In the genomic region with DNA sequence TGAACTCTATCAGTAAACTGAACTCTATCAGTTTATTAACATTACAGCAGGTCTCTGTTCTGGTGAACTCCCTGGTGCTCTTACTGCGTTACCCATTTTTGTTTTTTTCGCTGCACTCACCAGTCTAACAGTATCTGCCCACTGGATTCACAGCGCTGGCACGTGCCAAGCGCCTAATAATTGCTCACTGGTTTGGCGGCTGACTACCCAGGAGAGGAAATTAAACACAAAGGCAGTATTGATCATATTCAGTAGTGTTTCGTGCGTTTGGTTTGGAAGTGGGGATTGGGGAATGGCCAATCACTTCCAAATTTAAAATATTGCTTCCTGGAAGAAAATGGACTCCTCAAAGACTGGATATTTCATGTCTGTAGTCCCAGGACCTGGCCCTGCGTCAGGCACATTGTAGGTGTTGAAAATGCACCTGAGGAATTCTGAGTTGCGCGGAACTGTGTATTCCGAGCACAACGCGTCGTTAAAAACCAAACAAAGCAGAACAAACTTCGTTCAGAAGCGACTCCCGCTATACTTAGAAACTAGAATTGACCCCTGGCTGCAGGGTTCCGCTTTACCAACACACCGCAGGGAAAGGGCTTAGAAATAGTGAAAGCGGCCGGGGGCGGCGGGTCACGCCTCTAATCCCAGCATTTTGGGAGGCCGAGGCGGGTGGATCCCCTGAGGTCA, we compare ENCODE assay signal across 2 cellular contexts.
TF ChIP-seq lines count a peak whose summit lies in the region.

No MANE protein-coding gene starts in this region.

TF ChIP-seq in SK-N-SH, 30 proteins besides CTCF, POLR2A, EP300 and RAD21:
- TF ChIP-seq TEAD4 (IDR thresholded peaks at IDR 0.05; ENCODE audit: borderline replicate concordance, insufficient read depth) (0 out of 2 replicates have a peak, but pooled peaks have one; percentile 7), RCOR1 (IDR thresholded peaks at IDR 0.05; ENCODE audit: low read length) (no peak), MEF2A (IDR thresholded peaks at IDR 0.05; ENCODE audit: borderline replicate concordance, low read depth) (no peak), SIN3A (IDR thresholded peaks at IDR 0.05; ENCODE audit: borderline replicate concordance, low read depth, low read length) (no peak)
- TF ChIP-seq, protein P1, sequence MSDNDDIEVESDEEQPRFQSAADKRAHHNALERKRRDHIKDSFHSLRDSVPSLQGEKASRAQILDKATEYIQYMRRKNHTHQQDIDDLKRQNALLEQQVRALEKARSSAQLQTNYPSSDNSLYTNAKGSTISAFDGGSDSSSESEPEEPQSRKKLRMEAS (IDR thresholded peaks at IDR 0.05; ENCODE audit: low read depth), result peak; percentile 86
- TF ChIP-seq, protein P2, sequence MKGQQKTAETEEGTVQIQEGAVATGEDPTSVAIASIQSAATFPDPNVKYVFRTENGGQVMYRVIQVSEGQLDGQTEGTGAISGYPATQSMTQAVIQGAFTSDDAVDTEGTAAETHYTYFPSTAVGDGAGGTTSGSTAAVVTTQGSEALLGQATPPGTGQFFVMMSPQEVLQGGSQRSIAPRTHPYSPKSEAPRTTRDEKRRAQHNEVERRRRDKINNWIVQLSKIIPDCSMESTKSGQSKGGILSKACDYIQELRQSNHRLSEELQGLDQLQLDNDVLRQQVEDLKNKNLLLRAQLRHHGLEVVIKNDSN (IDR thresholded peaks at IDR 0.05; ENCODE audit: borderline replicate concordance, low read depth), result no peak

TF ChIP-seq in GM12878, 131 proteins besides CTCF, POLR2A, EP300 and RAD21 (continues in another document):
- TF ChIP-seq CBX5 (IDR thresholded peaks at IDR 0.05; ENCODE audit: low read depth) (no peak), NR2C2 (IDR thresholded peaks at IDR 0.05; ENCODE audit: borderline replicate concordance, control insufficient read depth, insufficient read length, low read depth) (no peak), ZNF384 (IDR thresholded peaks at IDR 0.05; ENCODE audit: borderline replicate concordance, low read depth, low read length) (no peak; the same call in 1 of the 2 replicates), RAD51 (IDR thresholded peaks at IDR 0.05) (0 out of 2 replicates have a peak, but pooled peaks have one; percentile 23), ZNF24 (IDR thresholded peaks at IDR 0.05) (no peak), RUNX3 (IDR thresholded peaks at IDR 0.05; ENCODE audit: low read length) (peak; percentile 66; the same call in 1 of the 2 replicates), MYB (IDR thresholded peaks at IDR 0.05; ENCODE audit: borderline replicate concordance, low read depth, low read length) (no peak), RFX5 (IDR thresholded peaks at IDR 0.05; ENCODE audit: low read depth, low read length) (no peak), NBN (IDR thresholded peaks at IDR 0.05) (no peak), HDAC6 (IDR thresholded peaks at IDR 0.05; ENCODE audit: unreplicated experiment) (no peak), BACH1 (IDR thresholded peaks at IDR 0.05; ENCODE audit: borderline replicate concordance) (no peak), PAX5 (IDR thresholded peaks at IDR 0.05; ENCODE audit: borderline replicate concordance, low read depth, low read length) (peak; percentile 63; the same call in 1 of the 2 replicates), ZNF207 (IDR thresholded peaks at IDR 0.05; ENCODE audit: borderline replicate concordance) (no peak), MEF2A (IDR thresholded peaks at IDR 0.05; ENCODE audit: insufficient read depth, low read depth, low read length) (peak; percentile 68; the same call in 1 of the 2 replicates), HCFC1 (IDR thresholded peaks at IDR 0.05; ENCODE audit: low read length) (no peak), SREBF2 (IDR thresholded peaks at IDR 0.05; ENCODE audit: low read length) (no peak), NFIC (IDR thresholded peaks at IDR 0.05; ENCODE audit: low read depth, low read length) (peak; percentile 52; the same call in 1 of the 2 replicates), SP1 (IDR thresholded peaks at IDR 0.05; ENCODE audit: low read depth, low read length) (no peak), IKZF2 (IDR thresholded peaks at IDR 0.05) (peak; percentile 82 to 86; a peak in 3 of 4 replicates), RBBP5 (conservative IDR thresholded peaks at IDR 0.05) (no peak), MTA3 (IDR thresholded peaks at IDR 0.05; ENCODE audit: borderline replicate concordance, low read length) (0 out of 2 replicates have a peak, but pooled peaks have one; percentile 68), SMARCA5 (IDR thresholded peaks at IDR 0.05) (0 out of 2 replicates have a peak, but pooled peaks have one; percentile 14), JUNB (IDR thresholded peaks at IDR 0.05) (peak; percentile 55), KLF5 (IDR thresholded peaks at IDR 0.05; ENCODE audit: partially characterized antibody) (peak; percentile 39), STAT3 (IDR thresholded peaks at IDR 0.05; ENCODE audit: low read depth, low read length) (no peak), TAF1 (IDR thresholded peaks at IDR 0.05; ENCODE audit: borderline replicate concordance, low read depth, low read length) (peak; percentile 30; the same call in 1 of the 2 replicates), NR2F1 (conservative IDR thresholded peaks at IDR 0.05) (peak; percentile 93), FOXM1 (IDR thresholded peaks at IDR 0.05; ENCODE audit: low read depth, low read length) (0 out of 2 replicates have a peak, but pooled peaks have one; percentile 31), CEBPB (IDR thresholded peaks at IDR 0.05; ENCODE audit: borderline replicate concordance in 1 of 2, low read depth in 2 of 2, low read length in 2 of 2) (no peak), LARP7 (IDR thresholded peaks at IDR 0.05) (no peak), BMI1 (IDR thresholded peaks at IDR 0.05; ENCODE audit: borderline replicate concordance) (no peak; the same call in 1 of the 2 replicates), BHLHE40 (IDR thresholded peaks at IDR 0.05; ENCODE audit: borderline replicate concordance in 1 of 2, low read depth in 2 of 2, low read length in 1 of 2) (peak; percentile 95 to 96), POLR2AphosphoS2 (IDR thresholded peaks at IDR 0.05; ENCODE audit: low read depth, low read length) (no peak), ZBED1 (IDR thresholded peaks at IDR 0.05; ENCODE audit: borderline replicate concordance) (peak; percentile 50; the same call in 1 of the 2 replicates), NR2C1 (IDR thresholded peaks at IDR 0.05) (no peak), ZSCAN29 (IDR thresholded peaks at IDR 0.05) (no peak), MXI1 (IDR thresholded peaks at IDR 0.05; ENCODE audit: low read depth, low read length) (no peak)
- TF ChIP-seq, protein P3, sequence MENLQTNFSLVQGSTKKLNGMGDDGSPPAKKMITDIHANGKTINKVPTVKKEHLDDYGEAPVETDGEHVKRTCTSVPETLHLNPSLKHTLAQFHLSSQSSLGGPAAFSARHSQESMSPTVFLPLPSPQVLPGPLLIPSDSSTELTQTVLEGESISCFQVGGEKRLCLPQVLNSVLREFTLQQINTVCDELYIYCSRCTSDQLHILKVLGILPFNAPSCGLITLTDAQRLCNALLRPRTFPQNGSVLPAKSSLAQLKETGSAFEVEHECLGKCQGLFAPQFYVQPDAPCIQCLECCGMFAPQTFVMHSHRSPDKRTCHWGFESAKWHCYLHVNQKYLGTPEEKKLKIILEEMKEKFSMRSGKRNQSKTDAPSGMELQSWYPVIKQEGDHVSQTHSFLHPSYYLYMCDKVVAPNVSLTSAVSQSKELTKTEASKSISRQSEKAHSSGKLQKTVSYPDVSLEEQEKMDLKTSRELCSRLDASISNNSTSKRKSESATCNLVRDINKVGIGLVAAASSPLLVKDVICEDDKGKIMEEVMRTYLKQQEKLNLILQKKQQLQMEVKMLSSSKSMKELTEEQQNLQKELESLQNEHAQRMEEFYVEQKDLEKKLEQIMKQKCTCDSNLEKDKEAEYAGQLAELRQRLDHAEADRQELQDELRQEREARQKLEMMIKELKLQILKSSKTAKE (IDR thresholded peaks at IDR 0.05; ENCODE audit: low read depth, poor library complexity, severe bottlenecking), result no peak
- TF ChIP-seq, protein P4, sequence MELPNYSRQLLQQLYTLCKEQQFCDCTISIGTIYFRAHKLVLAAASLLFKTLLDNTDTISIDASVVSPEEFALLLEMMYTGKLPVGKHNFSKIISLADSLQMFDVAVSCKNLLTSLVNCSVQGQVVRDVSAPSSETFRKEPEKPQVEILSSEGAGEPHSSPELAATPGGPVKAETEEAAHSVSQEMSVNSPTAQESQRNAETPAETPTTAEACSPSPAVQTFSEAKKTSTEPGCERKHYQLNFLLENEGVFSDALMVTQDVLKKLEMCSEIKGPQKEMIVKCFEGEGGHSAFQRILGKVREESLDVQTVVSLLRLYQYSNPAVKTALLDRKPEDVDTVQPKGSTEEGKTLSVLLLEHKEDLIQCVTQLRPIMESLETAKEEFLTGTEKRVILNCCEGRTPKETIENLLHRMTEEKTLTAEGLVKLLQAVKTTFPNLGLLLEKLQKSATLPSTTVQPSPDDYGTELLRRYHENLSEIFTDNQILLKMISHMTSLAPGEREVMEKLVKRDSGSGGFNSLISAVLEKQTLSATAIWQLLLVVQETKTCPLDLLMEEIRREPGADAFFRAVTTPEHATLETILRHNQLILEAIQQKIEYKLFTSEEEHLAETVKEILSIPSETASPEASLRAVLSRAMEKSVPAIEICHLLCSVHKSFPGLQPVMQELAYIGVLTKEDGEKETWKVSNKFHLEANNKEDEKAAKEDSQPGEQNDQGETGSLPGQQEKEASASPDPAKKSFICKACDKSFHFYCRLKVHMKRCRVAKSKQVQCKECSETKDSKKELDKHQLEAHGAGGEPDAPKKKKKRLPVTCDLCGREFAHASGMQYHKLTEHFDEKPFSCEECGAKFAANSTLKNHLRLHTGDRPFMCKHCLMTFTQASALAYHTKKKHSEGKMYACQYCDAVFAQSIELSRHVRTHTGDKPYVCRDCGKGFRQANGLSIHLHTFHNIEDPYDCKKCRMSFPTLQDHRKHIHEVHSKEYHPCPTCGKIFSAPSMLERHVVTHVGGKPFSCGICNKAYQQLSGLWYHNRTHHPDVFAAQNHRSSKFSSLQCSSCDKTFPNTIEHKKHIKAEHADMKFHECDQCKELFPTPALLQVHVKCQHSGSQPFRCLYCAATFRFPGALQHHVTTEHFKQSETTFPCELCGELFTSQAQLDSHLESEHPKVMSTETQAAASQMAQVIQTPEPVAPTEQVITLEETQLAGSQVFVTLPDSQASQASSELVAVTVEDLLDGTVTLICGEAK (IDR thresholded peaks at IDR 0.05; ENCODE audit: borderline replicate concordance), result 0 out of 2 replicates have a peak, but pooled peaks have one; percentile 29
- TF ChIP-seq, protein P5, sequence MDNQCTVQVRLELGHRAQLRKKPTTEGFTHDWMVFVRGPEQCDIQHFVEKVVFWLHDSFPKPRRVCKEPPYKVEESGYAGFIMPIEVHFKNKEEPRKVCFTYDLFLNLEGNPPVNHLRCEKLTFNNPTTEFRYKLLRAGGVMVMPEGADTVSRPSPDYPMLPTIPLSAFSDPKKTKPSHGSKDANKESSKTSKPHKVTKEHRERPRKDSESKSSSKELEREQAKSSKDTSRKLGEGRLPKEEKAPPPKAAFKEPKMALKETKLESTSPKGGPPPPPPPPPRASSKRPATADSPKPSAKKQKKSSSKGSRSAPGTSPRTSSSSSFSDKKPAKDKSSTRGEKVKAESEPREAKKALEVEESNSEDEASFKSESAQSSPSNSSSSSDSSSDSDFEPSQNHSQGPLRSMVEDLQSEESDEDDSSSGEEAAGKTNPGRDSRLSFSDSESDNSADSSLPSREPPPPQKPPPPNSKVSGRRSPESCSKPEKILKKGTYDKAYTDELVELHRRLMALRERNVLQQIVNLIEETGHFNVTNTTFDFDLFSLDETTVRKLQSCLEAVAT (IDR thresholded peaks at IDR 0.05), result no peak
- TF ChIP-seq, protein P6, sequence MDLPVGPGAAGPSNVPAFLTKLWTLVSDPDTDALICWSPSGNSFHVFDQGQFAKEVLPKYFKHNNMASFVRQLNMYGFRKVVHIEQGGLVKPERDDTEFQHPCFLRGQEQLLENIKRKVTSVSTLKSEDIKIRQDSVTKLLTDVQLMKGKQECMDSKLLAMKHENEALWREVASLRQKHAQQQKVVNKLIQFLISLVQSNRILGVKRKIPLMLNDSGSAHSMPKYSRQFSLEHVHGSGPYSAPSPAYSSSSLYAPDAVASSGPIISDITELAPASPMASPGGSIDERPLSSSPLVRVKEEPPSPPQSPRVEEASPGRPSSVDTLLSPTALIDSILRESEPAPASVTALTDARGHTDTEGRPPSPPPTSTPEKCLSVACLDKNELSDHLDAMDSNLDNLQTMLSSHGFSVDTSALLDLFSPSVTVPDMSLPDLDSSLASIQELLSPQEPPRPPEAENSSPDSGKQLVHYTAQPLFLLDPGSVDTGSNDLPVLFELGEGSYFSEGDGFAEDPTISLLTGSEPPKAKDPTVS (IDR thresholded peaks at IDR 0.05; ENCODE audit: low read depth, low read length), result no peak
- TF ChIP-seq, protein P7, sequence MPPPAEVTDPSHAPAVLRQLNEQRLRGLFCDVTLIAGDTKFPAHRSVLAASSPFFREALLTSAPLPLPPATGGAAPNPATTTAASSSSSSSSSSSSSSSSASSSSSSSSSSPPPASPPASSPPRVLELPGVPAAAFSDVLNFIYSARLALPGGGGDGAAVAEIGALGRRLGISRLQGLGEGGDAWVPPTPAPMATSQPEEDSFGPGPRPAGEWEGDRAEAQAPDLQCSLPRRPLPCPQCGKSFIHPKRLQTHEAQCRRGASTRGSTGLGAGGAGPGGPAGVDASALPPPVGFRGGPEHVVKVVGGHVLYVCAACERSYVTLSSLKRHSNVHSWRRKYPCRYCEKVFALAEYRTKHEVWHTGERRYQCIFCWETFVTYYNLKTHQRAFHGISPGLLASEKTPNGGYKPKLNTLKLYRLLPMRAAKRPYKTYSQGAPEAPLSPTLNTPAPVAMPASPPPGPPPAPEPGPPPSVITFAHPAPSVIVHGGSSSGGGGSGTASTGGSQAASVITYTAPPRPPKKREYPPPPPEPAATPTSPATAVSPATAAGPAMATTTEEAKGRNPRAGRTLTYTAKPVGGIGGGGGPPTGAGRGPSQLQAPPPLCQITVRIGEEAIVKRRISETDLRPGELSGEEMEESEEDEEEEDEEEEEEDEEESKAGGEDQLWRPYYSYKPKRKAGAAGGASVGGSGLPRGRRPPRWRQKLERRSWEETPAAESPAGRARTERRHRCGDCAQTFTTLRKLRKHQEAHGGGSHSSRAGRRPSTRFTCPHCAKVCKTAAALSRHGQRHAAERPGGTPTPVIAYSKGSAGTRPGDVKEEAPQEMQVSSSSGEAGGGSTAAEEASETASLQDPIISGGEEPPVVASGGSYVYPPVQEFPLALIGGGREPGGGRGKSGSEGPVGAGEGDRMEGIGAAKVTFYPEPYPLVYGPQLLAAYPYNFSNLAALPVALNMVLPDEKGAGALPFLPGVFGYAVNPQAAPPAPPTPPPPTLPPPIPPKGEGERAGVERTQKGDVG (CRISPR knock-in tag; IDR thresholded peaks at IDR 0.05), result no peak
- TF ChIP-seq, protein P8, sequence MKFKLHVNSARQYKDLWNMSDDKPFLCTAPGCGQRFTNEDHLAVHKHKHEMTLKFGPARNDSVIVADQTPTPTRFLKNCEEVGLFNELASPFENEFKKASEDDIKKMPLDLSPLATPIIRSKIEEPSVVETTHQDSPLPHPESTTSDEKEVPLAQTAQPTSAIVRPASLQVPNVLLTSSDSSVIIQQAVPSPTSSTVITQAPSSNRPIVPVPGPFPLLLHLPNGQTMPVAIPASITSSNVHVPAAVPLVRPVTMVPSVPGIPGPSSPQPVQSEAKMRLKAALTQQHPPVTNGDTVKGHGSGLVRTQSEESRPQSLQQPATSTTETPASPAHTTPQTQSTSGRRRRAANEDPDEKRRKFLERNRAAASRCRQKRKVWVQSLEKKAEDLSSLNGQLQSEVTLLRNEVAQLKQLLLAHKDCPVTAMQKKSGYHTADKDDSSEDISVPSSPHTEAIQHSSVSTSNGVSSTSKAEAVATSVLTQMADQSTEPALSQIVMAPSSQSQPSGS (IDR thresholded peaks at IDR 0.05; ENCODE audit: low read length), result peak; percentile 28; the same call in 1 of the 2 replicates
